ENCODE assay signal across 1 cellular context in the genomic region with DNA sequence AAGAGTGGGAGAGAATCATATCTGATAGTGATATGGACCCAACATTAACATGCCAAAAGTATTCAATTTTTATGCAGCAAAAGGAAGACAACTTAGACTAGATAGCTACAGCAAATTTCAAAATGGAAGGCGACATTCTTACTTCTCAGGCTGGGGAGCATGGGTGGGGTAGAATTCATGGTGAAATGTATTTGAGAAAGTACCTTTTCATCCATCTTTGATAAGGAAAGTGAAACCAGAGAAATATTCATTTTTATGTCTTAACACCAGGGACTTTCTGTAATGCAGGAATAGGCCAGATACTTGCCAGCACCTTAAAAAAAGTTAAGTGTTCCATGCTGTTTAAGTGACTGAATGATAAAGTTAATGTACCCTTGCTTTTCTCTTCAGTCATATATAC.
TF ChIP-seq lines count a peak whose summit lies in the region.

No MANE protein-coding gene starts in this region.

TF ChIP-seq in GM12878, 131 proteins besides CTCF, POLR2A, EP300 and RAD21:
- TF ChIP-seq, protein P1, sequence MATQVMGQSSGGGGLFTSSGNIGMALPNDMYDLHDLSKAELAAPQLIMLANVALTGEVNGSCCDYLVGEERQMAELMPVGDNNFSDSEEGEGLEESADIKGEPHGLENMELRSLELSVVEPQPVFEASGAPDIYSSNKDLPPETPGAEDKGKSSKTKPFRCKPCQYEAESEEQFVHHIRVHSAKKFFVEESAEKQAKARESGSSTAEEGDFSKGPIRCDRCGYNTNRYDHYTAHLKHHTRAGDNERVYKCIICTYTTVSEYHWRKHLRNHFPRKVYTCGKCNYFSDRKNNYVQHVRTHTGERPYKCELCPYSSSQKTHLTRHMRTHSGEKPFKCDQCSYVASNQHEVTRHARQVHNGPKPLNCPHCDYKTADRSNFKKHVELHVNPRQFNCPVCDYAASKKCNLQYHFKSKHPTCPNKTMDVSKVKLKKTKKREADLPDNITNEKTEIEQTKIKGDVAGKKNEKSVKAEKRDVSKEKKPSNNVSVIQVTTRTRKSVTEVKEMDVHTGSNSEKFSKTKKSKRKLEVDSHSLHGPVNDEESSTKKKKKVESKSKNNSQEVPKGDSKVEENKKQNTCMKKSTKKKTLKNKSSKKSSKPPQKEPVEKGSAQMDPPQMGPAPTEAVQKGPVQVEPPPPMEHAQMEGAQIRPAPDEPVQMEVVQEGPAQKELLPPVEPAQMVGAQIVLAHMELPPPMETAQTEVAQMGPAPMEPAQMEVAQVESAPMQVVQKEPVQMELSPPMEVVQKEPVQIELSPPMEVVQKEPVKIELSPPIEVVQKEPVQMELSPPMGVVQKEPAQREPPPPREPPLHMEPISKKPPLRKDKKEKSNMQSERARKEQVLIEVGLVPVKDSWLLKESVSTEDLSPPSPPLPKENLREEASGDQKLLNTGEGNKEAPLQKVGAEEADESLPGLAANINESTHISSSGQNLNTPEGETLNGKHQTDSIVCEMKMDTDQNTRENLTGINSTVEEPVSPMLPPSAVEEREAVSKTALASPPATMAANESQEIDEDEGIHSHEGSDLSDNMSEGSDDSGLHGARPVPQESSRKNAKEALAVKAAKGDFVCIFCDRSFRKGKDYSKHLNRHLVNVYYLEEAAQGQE (IDR thresholded peaks at IDR 0.05; ENCODE audit: low read depth, low read length): no peak
- no peak for TF ChIP-seq EED (IDR thresholded peaks at IDR 0.05; ENCODE audit: low read depth)
- TF ChIP-seq, protein P2, sequence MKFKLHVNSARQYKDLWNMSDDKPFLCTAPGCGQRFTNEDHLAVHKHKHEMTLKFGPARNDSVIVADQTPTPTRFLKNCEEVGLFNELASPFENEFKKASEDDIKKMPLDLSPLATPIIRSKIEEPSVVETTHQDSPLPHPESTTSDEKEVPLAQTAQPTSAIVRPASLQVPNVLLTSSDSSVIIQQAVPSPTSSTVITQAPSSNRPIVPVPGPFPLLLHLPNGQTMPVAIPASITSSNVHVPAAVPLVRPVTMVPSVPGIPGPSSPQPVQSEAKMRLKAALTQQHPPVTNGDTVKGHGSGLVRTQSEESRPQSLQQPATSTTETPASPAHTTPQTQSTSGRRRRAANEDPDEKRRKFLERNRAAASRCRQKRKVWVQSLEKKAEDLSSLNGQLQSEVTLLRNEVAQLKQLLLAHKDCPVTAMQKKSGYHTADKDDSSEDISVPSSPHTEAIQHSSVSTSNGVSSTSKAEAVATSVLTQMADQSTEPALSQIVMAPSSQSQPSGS (IDR thresholded peaks at IDR 0.05; ENCODE audit: low read length): 0 out of 2 replicates have a peak, but pooled peaks have one; percentile 17
- TF ChIP-seq PML (IDR thresholded peaks at IDR 0.05; ENCODE audit: low read length): no peak
- TF ChIP-seq, protein P3, sequence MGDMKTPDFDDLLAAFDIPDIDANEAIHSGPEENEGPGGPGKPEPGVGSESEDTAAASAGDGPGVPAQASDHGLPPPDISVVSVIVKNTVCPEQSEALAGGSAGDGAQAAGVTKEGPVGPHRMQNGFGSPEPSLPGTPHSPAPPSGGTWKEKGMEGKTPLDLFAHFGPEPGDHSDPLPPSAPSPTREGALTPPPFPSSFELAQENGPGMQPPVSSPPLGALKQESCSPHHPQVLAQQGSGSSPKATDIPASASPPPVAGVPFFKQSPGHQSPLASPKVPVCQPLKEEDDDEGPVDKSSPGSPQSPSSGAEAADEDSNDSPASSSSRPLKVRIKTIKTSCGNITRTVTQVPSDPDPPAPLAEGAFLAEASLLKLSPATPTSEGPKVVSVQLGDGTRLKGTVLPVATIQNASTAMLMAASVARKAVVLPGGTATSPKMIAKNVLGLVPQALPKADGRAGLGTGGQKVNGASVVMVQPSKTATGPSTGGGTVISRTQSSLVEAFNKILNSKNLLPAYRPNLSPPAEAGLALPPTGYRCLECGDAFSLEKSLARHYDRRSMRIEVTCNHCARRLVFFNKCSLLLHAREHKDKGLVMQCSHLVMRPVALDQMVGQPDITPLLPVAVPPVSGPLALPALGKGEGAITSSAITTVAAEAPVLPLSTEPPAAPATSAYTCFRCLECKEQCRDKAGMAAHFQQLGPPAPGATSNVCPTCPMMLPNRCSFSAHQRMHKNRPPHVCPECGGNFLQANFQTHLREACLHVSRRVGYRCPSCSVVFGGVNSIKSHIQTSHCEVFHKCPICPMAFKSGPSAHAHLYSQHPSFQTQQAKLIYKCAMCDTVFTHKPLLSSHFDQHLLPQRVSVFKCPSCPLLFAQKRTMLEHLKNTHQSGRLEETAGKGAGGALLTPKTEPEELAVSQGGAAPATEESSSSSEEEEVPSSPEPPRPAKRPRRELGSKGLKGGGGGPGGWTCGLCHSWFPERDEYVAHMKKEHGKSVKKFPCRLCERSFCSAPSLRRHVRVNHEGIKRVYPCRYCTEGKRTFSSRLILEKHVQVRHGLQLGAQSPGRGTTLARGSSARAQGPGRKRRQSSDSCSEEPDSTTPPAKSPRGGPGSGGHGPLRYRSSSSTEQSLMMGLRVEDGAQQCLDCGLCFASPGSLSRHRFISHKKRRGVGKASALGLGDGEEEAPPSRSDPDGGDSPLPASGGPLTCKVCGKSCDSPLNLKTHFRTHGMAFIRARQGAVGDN (IDR thresholded peaks at IDR 0.05): peak; percentile 48; the same call in 1 of the 2 replicates
- no peak for TF ChIP-seq TCF12 (IDR thresholded peaks at IDR 0.05; ENCODE audit: low read depth, low read length)
- TF ChIP-seq YY1 (IDR thresholded peaks at IDR 0.05; ENCODE audit: low read depth, low read length): peak; percentile 66
- no peak for TF ChIP-seq CHD4 (IDR thresholded peaks at IDR 0.05)
- TF ChIP-seq, protein P4, sequence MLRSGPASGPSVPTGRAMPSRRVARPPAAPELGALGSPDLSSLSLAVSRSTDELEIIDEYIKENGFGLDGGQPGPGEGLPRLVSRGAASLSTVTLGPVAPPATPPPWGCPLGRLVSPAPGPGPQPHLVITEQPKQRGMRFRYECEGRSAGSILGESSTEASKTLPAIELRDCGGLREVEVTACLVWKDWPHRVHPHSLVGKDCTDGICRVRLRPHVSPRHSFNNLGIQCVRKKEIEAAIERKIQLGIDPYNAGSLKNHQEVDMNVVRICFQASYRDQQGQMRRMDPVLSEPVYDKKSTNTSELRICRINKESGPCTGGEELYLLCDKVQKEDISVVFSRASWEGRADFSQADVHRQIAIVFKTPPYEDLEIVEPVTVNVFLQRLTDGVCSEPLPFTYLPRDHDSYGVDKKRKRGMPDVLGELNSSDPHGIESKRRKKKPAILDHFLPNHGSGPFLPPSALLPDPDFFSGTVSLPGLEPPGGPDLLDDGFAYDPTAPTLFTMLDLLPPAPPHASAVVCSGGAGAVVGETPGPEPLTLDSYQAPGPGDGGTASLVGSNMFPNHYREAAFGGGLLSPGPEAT (IDR thresholded peaks at IDR 0.05; ENCODE audit: low read depth): peak; percentile 39; the same call in 1 of the 2 replicates
- peak; percentile 36 for TF ChIP-seq NFIC (IDR thresholded peaks at IDR 0.05; ENCODE audit: low read depth, low read length)
- TF ChIP-seq, protein P5, sequence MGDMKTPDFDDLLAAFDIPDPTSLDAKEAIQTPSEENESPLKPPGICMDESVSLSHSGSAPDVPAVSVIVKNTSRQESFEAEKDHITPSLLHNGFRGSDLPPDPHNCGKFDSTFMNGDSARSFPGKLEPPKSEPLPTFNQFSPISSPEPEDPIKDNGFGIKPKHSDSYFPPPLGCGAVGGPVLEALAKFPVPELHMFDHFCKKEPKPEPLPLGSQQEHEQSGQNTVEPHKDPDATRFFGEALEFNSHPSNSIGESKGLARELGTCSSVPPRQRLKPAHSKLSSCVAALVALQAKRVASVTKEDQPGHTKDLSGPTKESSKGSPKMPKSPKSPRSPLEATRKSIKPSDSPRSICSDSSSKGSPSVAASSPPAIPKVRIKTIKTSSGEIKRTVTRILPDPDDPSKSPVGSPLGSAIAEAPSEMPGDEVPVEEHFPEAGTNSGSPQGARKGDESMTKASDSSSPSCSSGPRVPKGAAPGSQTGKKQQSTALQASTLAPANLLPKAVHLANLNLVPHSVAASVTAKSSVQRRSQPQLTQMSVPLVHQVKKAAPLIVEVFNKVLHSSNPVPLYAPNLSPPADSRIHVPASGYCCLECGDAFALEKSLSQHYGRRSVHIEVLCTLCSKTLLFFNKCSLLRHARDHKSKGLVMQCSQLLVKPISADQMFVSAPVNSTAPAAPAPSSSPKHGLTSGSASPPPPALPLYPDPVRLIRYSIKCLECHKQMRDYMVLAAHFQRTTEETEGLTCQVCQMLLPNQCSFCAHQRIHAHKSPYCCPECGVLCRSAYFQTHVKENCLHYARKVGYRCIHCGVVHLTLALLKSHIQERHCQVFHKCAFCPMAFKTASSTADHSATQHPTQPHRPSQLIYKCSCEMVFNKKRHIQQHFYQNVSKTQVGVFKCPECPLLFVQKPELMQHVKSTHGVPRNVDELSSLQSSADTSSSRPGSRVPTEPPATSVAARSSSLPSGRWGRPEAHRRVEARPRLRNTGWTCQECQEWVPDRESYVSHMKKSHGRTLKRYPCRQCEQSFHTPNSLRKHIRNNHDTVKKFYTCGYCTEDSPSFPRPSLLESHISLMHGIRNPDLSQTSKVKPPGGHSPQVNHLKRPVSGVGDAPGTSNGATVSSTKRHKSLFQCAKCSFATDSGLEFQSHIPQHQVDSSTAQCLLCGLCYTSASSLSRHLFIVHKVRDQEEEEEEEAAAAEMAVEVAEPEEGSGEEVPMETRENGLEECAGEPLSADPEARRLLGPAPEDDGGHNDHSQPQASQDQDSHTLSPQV (IDR thresholded peaks at IDR 0.05): 0 out of 2 replicates have a peak, but pooled peaks have one; percentile 2
- 0 out of 2 replicates have a peak, but pooled peaks have one; percentile 8 for TF ChIP-seq IKZF1 (conservative IDR thresholded peaks at IDR 0.05)
- TF ChIP-seq MTA2 (IDR thresholded peaks at IDR 0.05; ENCODE audit: low read depth): no peak
- TF ChIP-seq, protein P6, sequence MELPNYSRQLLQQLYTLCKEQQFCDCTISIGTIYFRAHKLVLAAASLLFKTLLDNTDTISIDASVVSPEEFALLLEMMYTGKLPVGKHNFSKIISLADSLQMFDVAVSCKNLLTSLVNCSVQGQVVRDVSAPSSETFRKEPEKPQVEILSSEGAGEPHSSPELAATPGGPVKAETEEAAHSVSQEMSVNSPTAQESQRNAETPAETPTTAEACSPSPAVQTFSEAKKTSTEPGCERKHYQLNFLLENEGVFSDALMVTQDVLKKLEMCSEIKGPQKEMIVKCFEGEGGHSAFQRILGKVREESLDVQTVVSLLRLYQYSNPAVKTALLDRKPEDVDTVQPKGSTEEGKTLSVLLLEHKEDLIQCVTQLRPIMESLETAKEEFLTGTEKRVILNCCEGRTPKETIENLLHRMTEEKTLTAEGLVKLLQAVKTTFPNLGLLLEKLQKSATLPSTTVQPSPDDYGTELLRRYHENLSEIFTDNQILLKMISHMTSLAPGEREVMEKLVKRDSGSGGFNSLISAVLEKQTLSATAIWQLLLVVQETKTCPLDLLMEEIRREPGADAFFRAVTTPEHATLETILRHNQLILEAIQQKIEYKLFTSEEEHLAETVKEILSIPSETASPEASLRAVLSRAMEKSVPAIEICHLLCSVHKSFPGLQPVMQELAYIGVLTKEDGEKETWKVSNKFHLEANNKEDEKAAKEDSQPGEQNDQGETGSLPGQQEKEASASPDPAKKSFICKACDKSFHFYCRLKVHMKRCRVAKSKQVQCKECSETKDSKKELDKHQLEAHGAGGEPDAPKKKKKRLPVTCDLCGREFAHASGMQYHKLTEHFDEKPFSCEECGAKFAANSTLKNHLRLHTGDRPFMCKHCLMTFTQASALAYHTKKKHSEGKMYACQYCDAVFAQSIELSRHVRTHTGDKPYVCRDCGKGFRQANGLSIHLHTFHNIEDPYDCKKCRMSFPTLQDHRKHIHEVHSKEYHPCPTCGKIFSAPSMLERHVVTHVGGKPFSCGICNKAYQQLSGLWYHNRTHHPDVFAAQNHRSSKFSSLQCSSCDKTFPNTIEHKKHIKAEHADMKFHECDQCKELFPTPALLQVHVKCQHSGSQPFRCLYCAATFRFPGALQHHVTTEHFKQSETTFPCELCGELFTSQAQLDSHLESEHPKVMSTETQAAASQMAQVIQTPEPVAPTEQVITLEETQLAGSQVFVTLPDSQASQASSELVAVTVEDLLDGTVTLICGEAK (IDR thresholded peaks at IDR 0.05; ENCODE audit: borderline replicate concordance): no peak
- TF ChIP-seq IKZF2 (IDR thresholded peaks at IDR 0.05): peak in 1 of 2 experiments; percentile 9; a peak in 1 of 4 replicates
